In the genomic region with DNA sequence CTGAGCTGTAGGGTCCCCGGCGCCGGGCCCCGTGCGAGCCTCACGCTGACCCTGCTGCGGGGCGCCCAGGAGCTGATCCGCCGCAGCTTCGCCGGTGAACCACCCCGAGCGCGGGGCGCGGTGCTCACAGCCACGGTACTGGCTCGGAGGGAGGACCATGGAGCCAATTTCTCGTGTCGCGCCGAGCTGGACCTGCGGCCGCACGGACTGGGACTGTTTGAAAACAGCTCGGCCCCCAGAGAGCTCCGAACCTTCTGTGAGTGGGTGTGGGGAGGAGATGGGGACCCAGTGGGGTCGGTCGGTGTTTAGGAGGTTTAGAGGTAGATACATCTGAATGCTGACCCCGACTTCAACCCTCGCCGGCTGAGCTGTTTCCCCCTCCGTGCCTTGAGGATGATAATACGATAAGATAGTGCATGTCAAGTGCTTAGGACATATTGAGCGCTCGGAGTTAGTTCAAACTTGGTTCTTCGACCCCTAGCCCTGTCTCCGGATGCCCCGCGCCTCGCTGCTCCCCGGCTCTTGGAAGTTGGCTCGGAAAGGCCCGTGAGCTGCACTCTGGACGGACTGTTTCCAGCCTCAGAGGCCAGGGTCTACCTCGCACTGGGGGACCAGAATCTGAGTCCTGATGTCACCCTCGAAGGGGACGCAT, we compare ENCODE assay signal across 8 cellular contexts. TPM values are rescaled to one million over a fixed set of nuclear protein-coding genes. Genes with fewer than 3 reads are reported as not detected.
A peak's percentile ranks its signal among the peaks of the same experiment; 100 is the strongest.
DNase-seq lines count a peak whose midpoint lies in the region; ATAC-seq and TF ChIP-seq lines count a peak whose summit lies in the region.

No MANE protein-coding gene starts in this region.

- peak overlapping the region; percentile 83 for H2AFZ ChIP-seq in mammary epithelial cell (ENCODE audit: low read depth, low read length)

- peaks cover 0 to 8% of the 10 kb centered on the region in 2 donors for H3K36me3 Mint-ChIP-seq in naive B cell

- no peak for ATAC-seq in naive B cell (ENCODE audit: low read depth in 2 of 2)
- no peak for ATAC-seq in GM21381 (IDR thresholded peaks at IDR 0.05; ENCODE audit: unreplicated experiment)
- ATAC-seq in GM18517 (IDR thresholded peaks at IDR 0.05; ENCODE audit: unreplicated experiment) = no peak
- no peak for ATAC-seq in GM18907 (IDR thresholded peaks at IDR 0.05; ENCODE audit: unreplicated experiment)

- H3K27ac ChIP-seq in AG04450 (ENCODE audit: low read depth, low read length) (peak overlapping the region; percentile 11), HUES6 (ENCODE audit: low read depth, low read length) (no peak overlapping the region), mammary epithelial cell (ENCODE audit: insufficient read depth, low read depth, low read length) (no peak overlapping the region)

- CTCF ChIA-PET in AG04450 (lab: Charles Lee) (interaction anchor here (0.5 to 1.1 kb wide), 6 partner anchors 15 to 327 kb away, joined by 3 to 6 read pairs (median 5); no protein-coding TSS in a partner anchor), mammary epithelial cell (lab: Charles Lee; ENCODE audit: low non-redundant PET) (interaction anchor here (0.6 kb wide), 2 partner anchors 65 to 97 kb away, joined by 3 to 6 read pairs; no protein-coding TSS in a partner anchor)

- H3K27me3 ChIP-seq in AG04450 (ENCODE audit: control insufficient read depth, insufficient read depth, low read length) (peaks cover 8% of the 10 kb centered on the region), HUES6 (ENCODE audit: control insufficient read depth, insufficient read depth, low read length) (peaks cover 98% of the 10 kb centered on the region), mammary epithelial cell (ENCODE audit: insufficient read depth, low read length) (no peaks in the 10 kb centered on the region)

- H3K9me3 ChIP-seq in AG04450 (ENCODE audit: control insufficient read depth, insufficient read depth, low read length) = peaks cover 24% of the 10 kb centered on the region
- no peaks in the 10 kb centered on the region for H3K9me3 ChIP-seq in HUES6 (ENCODE audit: control insufficient read depth, insufficient read depth, low read depth, low read length)
- no peaks in the 10 kb centered on the region for H3K9me3 ChIP-seq in mammary epithelial cell (replicated peaks; ENCODE audit: insufficient read depth, low read length)

- H3K9me3 Mint-ChIP-seq in naive B cell = peaks cover 0 to 5% (median 0%) of the 10 kb centered on the region in 7 donors

- no peaks in the 10 kb centered on the region for H3K79me2 ChIP-seq in mammary epithelial cell (ENCODE audit: insufficient read depth, low read length)

- peaks cover 48 to 77% (median 72%) of the 10 kb centered on the region in 3 donors for H3K4me1 Mint-ChIP-seq in naive B cell

- H3K4me3 ChIP-seq in AG04450 (ENCODE audit: low read depth, low read length) = peak overlapping the region; percentile 63
- H3K4me3 ChIP-seq in HUES6 (ENCODE audit: low read depth, low read length) = peak overlapping the region; percentile 69
- peak overlapping the region; percentile 45 to 51 (median 50) for H3K4me3 ChIP-seq in mammary epithelial cell (replicated peaks in 1 of 3; ENCODE audit: insufficient read depth in 1 of 3, low read depth in 2 of 3, low read length in 3 of 3)

- no peaks in the 10 kb centered on the region for H3K36me3 ChIP-seq in HUES6 (ENCODE audit: control insufficient read depth, insufficient read depth, low read length)
- no peaks in the 10 kb centered on the region for H3K36me3 ChIP-seq in mammary epithelial cell (ENCODE audit: insufficient read depth, low read length)

- peaks cover 43 to 89% (median 56%) of the 10 kb centered on the region in 3 donors for H3K27me3 Mint-ChIP-seq in naive B cell

- 1% methylated on average over 20 of the region's 49 CpGs for WGBS in mammary epithelial cell (ENCODE audit: low coverage, missing lambda C conversion rate)

- dilution Hi-C loops in mammary epithelial cell (cut with HindIII; ENCODE audit: low sequenced_read_pairs) = no loop called here

- H3K4me2 ChIP-seq in mammary epithelial cell (ENCODE audit: insufficient read depth, low read depth, low read length) = peak overlapping the region; percentile 99

- BruUV-seq in mammary epithelial cell (replicated peaks; lab: Mats Ljungman, UMichigan) = no TSS peak

- DNase-seq in AG04450 (ENCODE audit: low read depth, low spot score) (no peak), mammary epithelial cell (peak; percentile 42), naive B cell (no peak), SKM-1 (lab: John Stamatoyannopoulos, UW; ENCODE audit: unreplicated experiment) (no peak)

- H3K9ac ChIP-seq in HUES6 (ENCODE audit: low read length) (no peak overlapping the region), mammary epithelial cell (ENCODE audit: insufficient read depth, low read length) (no peak overlapping the region)

- in situ Hi-C loops in mammary epithelial cell (cut with MboI; ENCODE audit: low sequenced_read_pairs in 2 of 2) = no loop called here

- peak overlapping the region; percentile 79 to 93 (median 86) for H3K4me3 Mint-ChIP-seq in naive B cell

- peak overlapping the region; percentile 61 to 94 (median 86) for H3K27ac Mint-ChIP-seq in naive B cell

- intact Hi-C loops in mammary epithelial cell (cut with micrococcal nuclease) = loop anchor here (2.0 kb wide), 1 partner anchor 41 kb away; a partner anchor contains a TSS

- no peaks in the 10 kb centered on the region for H4K20me1 ChIP-seq in mammary epithelial cell (ENCODE audit: insufficient read depth, low read length)

- TF ChIP-seq CTCF in AG04450 (IDR thresholded peaks at IDR 0.05; ENCODE audit: low read depth, low read length) = no peak
- no peak for TF ChIP-seq CTCF in mammary epithelial cell (conservative IDR thresholded peaks at IDR 0.05 in 1 of 2, IDR thresholded peaks at IDR 0.05 in 1 of 2; ENCODE audit: extremely low read depth in 1 of 2, insufficient read depth in 1 of 2, low read depth in 1 of 2, low read length in 2 of 2)

- H3K4me1 ChIP-seq in HUES6 (ENCODE audit: control insufficient read depth, insufficient read depth, low read length) = peaks cover 31% of the 10 kb centered on the region
- H3K4me1 ChIP-seq in mammary epithelial cell (ENCODE audit: insufficient read depth, low read length) = peaks cover 37% of the 10 kb centered on the region

- POLR2A ChIA-PET in AG04450 (lab: Yijun Ruan, JAX) = interaction anchor here (0.6 to 4.1 kb wide), 7 partner anchors 10 to 129 kb away, joined by 3 to 25 read pairs (median 5); a partner anchor contains a TSS

RNA-seq across cellular contexts. Expression of a gene that starts 1.9 kb away (rescaled TPM):
- polyA plus RNA-seq in AG04450 (2011; rRNA removed) (3.8 and 5.3 TPM in 2 replicates), mammary epithelial cell (1.7 TPM), naive B cell (ENCODE audit: low read depth in 6 of 6) (not detected)
- polyA minus RNA-seq in AG04450 (2011; rRNA and poly(A)+ RNA removed) = 1.0 and 1.1 TPM in 2 replicates
- total RNA-seq in mammary epithelial cell = 10 to 100 TPM in 1 of 2 donors, 1 to 10 TPM in 1; 3.1 to 21.7 TPM
- polyA minus RNA-seq in mammary epithelial cell = 0.62 TPM

RNA-seq across cellular contexts. Expression of a gene that starts 4.9 kb away (rescaled TPM):
- polyA plus RNA-seq in AG04450 (2011; rRNA removed) (2.5 and 3.3 TPM in 2 replicates), mammary epithelial cell (0.88 TPM), naive B cell (ENCODE audit: low read depth in 6 of 6) (not detected)
- polyA minus RNA-seq in AG04450 (2011; rRNA and poly(A)+ RNA removed) = 0.61 and 1.6 TPM in 2 replicates
- 1 to 10 TPM; 1.1 to 1.5 TPM for total RNA-seq in mammary epithelial cell
- polyA minus RNA-seq in mammary epithelial cell = not detected

RNA-seq across cellular contexts. Expression of a gene that starts 17.9 kb away (rescaled TPM):
- polyA plus RNA-seq in AG04450 (2011; rRNA removed) = 0.62 and 0.74 TPM in 2 replicates
- 0.35 and 0.41 TPM in 2 replicates for polyA minus RNA-seq in AG04450 (2011; rRNA and poly(A)+ RNA removed)
- total RNA-seq in mammary epithelial cell = 1 to 10 TPM; 1.2 to 3.7 TPM
- 1.1 TPM for polyA plus RNA-seq in mammary epithelial cell
- polyA minus RNA-seq in mammary epithelial cell = 0.62 TPM
- polyA plus RNA-seq in naive B cell (ENCODE audit: low read depth in 6 of 6) = under 1 TPM in 2 of 6 donors, not detected in 4; 0.73 to 0.86 TPM

RNA-seq across cellular contexts. Expression of a gene that starts 20.8 kb away (rescaled TPM):
- 40.4 and 57.0 TPM in 2 replicates for polyA plus RNA-seq in AG04450 (2011; rRNA removed)
- polyA minus RNA-seq in AG04450 (2011; rRNA and poly(A)+ RNA removed) = 35.9 and 50.3 TPM in 2 replicates
- total RNA-seq in mammary epithelial cell = 10 to 100 TPM in 1 of 2 donors, 1 to 10 TPM in 1; 1.1 to 60.0 TPM
- polyA plus RNA-seq in mammary epithelial cell = 2.1 TPM
- polyA minus RNA-seq in mammary epithelial cell = 3.8 TPM
- 1 to 10 TPM in 5 of 6 donors, not detected in 1; 2.5 to 4.9 (median 3.8) TPM for polyA plus RNA-seq in naive B cell (ENCODE audit: low read depth in 6 of 6)

RNA-seq across cellular contexts. Expression of a gene that starts 24.1 kb away (rescaled TPM):
- polyA plus RNA-seq in AG04450 (2011; rRNA removed) = 20.8 and 30.0 TPM in 2 replicates
- 14.9 and 15.9 TPM in 2 replicates for polyA minus RNA-seq in AG04450 (2011; rRNA and poly(A)+ RNA removed)
- 10 to 100 TPM; 23.5 to 28.7 TPM for total RNA-seq in mammary epithelial cell
- polyA plus RNA-seq in mammary epithelial cell = 38.2 TPM
- 3.6 TPM for polyA minus RNA-seq in mammary epithelial cell
- 10 to 100 TPM; 12.9 to 36.6 (median 15.5) TPM for polyA plus RNA-seq in naive B cell (ENCODE audit: low read depth in 6 of 6)
